8 cellular contexts compared by ENCODE assay signal in the genomic region with DNA sequence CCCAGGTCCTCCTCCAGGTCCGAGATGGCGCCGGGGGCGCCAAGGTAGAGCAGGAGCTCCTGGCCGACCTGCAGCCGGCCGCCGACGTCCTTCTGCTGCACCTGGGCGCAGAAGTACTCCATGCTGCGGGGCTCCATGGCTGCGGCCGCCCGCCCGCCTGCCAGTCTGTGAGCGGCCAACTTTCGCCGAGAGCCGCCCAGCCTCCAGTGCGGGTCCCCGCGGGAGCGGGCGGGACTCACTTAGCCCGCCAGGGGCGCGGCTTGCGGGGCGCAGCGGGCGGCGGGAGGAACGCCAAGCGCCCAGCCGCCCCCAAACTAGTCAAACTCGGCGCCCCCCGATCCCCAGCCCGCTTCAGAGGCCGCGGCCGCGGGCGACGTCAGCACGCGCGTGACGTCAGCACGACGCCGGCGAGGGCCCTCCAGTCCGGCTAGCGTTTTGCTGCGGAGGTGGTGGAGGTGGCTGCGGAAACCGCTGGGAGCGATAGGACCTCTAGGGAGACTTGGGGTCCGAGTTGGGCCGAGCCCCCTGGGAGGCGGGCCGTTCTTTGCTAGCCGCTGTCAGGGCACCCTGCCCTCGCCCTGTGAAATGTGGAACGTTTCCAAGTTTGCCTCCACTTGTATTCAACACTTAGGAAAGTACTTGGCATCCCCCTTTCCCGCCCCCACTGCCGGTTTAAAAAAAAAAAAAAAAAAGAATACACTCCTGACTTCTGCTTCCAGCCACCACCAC. TPM values are rescaled to one million over a fixed set of nuclear protein-coding genes. Genes with fewer than 3 reads are reported as not detected.
DNase-seq lines count a peak whose midpoint lies in the region; ATAC-seq and TF ChIP-seq lines count a peak whose summit lies in the region.

A gene (minus strand): TSS at position 389 of the 729 bp plus-strand sequence. CDS start 252 bp downstream, at position 137.

- H3K27ac Mint-ChIP-seq in activated naive CD8-positive, alpha-beta T cell treated with anti-CD3 and anti-CD28 coated beads, Interleukin-2, amount 10 ng/mL, durations not matched to agents 7 days and 5 days: peak within 1 kb of the TSS; percentile 90

- peak within 1 kb of the TSS; percentile 78 for H3K27ac ChIP-seq in SU-DHL-6 (ENCODE audit: low read depth, low read length)
- H3K27ac ChIP-seq in cardiac muscle cell: peak within 1 kb of the TSS; percentile 99
- H3K27ac ChIP-seq in trophoblast cell (ENCODE audit: low read depth, low read length): peak within 1 kb of the TSS; percentile 90
- H3K27ac ChIP-seq in tibial nerve: peak within 1 kb of the TSS; percentile 94 to 99 (median 96)

- no CpG with 5 or more reads among the region's 68 CpGs for WGBS in trophoblast cell (ENCODE audit: extremely low coverage, insufficient coverage, insufficient read length)
- WGBS in tibial nerve, 2 donors: 0 to 1% methylated on average over 32 to 56 of the region's 68 CpGs

- TF ChIP-seq CTCF in GM12864 (IDR thresholded peaks at IDR 0.05; ENCODE audit: low read depth, low read length, missing control alignments) (no peak), SU-DHL-6 (IDR thresholded peaks at IDR 0.05; ENCODE audit: insufficient read depth, low read length, poor library complexity, severe bottlenecking) (no peak), cardiac muscle cell (IDR thresholded peaks at IDR 0.05; ENCODE audit: low read depth, low read length) (no peak), tibial nerve (IDR thresholded peaks at IDR 0.05) (peak in 4 of 5 experiments; percentile 5 to 46 (median 28))

- peak within 1 kb of the TSS; percentile 92 for H3K9ac ChIP-seq in SU-DHL-6 (ENCODE audit: low read length)
- H3K9ac ChIP-seq in trophoblast cell (ENCODE audit: low read length): peak within 1 kb of the TSS; percentile 98

- H2BK120ac ChIP-seq in trophoblast cell (ENCODE audit: insufficient read depth, low read length, poor library complexity): peak within 1 kb of the TSS; percentile 59

- peak within 1 kb of the TSS; percentile 98 for H3K4me2 ChIP-seq in SU-DHL-6 (ENCODE audit: low read depth, low read length, poor library complexity, severe bottlenecking)
- H3K4me2 ChIP-seq in trophoblast cell (ENCODE audit: low read length): peak within 1 kb of the TSS; percentile 75

- H3K36me3 ChIP-seq in SU-DHL-6 (ENCODE audit: low read length) (no peaks in the 10 kb centered on the region), cardiac muscle cell (no peaks in the 10 kb centered on the region), trophoblast cell (ENCODE audit: control insufficient read depth in 1 of 2, insufficient read depth in 2 of 2, low read length in 2 of 2) (no peaks in the 10 kb centered on the region), tibial nerve (no peaks in the 10 kb centered on the region)

- H3K4me1 ChIP-seq in cardiac muscle cell (ENCODE audit: low read depth) (peaks cover 14% of the 10 kb centered on the region), trophoblast cell (ENCODE audit: control insufficient read depth in 1 of 2, insufficient read depth in 2 of 2, low read length in 2 of 2) (peaks cover 2% of the 10 kb centered on the region in 2 experiments), tibial nerve (peaks cover 0 to 29% (median 9%) of the 10 kb centered on the region in 4 donors)

- H3F3A ChIP-seq in SU-DHL-6 (ENCODE audit: insufficient read depth): peaks cover 7% of the 10 kb centered on the region; the same call in 1 of the 2 replicates

- no peaks in the 10 kb centered on the region for H3K9me2 ChIP-seq in SU-DHL-6 (replicated peaks; ENCODE audit: insufficient read depth, low read length)

- H3K4ac ChIP-seq in trophoblast cell (ENCODE audit: low read depth, low read length): peak within 1 kb of the TSS; percentile 83

- no peaks in the 10 kb centered on the region for H4K20me1 ChIP-seq in SU-DHL-6 (ENCODE audit: low read depth, low read length)

- peak; percentile 96 for ATAC-seq in HG02623 (IDR thresholded peaks at IDR 0.05; ENCODE audit: unreplicated experiment)
- peak; percentile 90 for ATAC-seq in activated naive CD8-positive, alpha-beta T cell treated with anti-CD3 and anti-CD28 coated beads, Interleukin-2, amount 10 ng/mL, durations not matched to agents 7 days and 5 days (ENCODE audit: low read depth)

- H3K79me1 ChIP-seq in trophoblast cell (ENCODE audit: low read length): peaks cover 9% of the 10 kb centered on the region

- H3K4me3 ChIP-seq in GM12864 (ENCODE audit: low read depth, low read length): peak within 1 kb of the TSS; percentile 98
- H3K4me3 ChIP-seq in SU-DHL-6 (ENCODE audit: insufficient read depth, low read length, poor library complexity, severe bottlenecking): peak within 1 kb of the TSS; percentile 73
- peak within 1 kb of the TSS; percentile 89 for H3K4me3 ChIP-seq in cardiac muscle cell
- H3K4me3 ChIP-seq in trophoblast cell (ENCODE audit: low read depth, low read length): peak within 1 kb of the TSS; percentile 98
- peak within 1 kb of the TSS; percentile 64 to 91 (median 84) for H3K4me3 ChIP-seq in tibial nerve

- DNase-seq in GM12864 (ENCODE audit: low read depth) (peak; percentile 60), NCI-H1092 treated with DMSO at 0.1 percent for 48 hours (lab: John Stamatoyannopoulos, UW) (peak; percentile 75), cardiac muscle cell (ENCODE audit: low read depth in 1 of 2, low spot score in 1 of 2) (peak; percentile 94), trophoblast cell (peak; percentile 79 to 89), tibial nerve (ENCODE audit: low spot score in 2 of 2) (peak; percentile 62 to 64)
- DNase-seq in activated naive CD8-positive, alpha-beta T cell treated with anti-CD3 and anti-CD28 coated beads, Interleukin-2, amount 10 ng/mL, durations not matched to agents 7 days and 5 days: peak; percentile 89

- H3K4me1 Mint-ChIP-seq in activated naive CD8-positive, alpha-beta T cell treated with anti-CD3 and anti-CD28 coated beads, Interleukin-2, amount 10 ng/mL, durations not matched to agents 7 days and 5 days: peaks cover 8% of the 10 kb centered on the region

- H2AK5ac ChIP-seq in trophoblast cell (ENCODE audit: low read length): no peak within 1 kb of the TSS

- H2BK5ac ChIP-seq in trophoblast cell (ENCODE audit: low read depth, low read length, poor library complexity): peak within 1 kb of the TSS; percentile 89

- peak within 1 kb of the TSS; percentile 92 for H4K91ac ChIP-seq in trophoblast cell (ENCODE audit: low read depth, low read length)

- peak in 1 of 2 donors; percentile 91 for TF ChIP-seq EP300 in tibial nerve (IDR thresholded peaks at IDR 0.05)

- H3K18ac ChIP-seq in trophoblast cell (ENCODE audit: low read length): peak within 1 kb of the TSS; percentile 89

- peak; percentile 52 to 83 for TF ChIP-seq POLR2A in tibial nerve (IDR thresholded peaks at IDR 0.05)

- peak within 1 kb of the TSS; percentile 71 for H3K14ac ChIP-seq in trophoblast cell (ENCODE audit: low read length)

- POLR2A ChIA-PET in activated naive CD8-positive, alpha-beta T cell treated with anti-CD3 and anti-CD28 coated beads, Interleukin-2, amount 10 ng/mL, durations not matched to agents 7 days and 5 days (lab: Charles Lee): interaction anchor here (1.2 to 1.8 kb wide), 2 partner anchors 58 to 277 kb away, joined by 3 to 7 read pairs; no protein-coding TSS in a partner anchor

- H3K36me3 Mint-ChIP-seq in activated naive CD8-positive, alpha-beta T cell treated with anti-CD3 and anti-CD28 coated beads, Interleukin-2, amount 10 ng/mL, durations not matched to agents 7 days and 5 days: peaks cover 4% of the 10 kb centered on the region

- H3K23ac ChIP-seq in trophoblast cell (ENCODE audit: low read length): no peak within 1 kb of the TSS

- peak within 1 kb of the TSS; percentile 97 for H4K8ac ChIP-seq in trophoblast cell (ENCODE audit: low read depth, low read length)

- H3K9me3 ChIP-seq in SU-DHL-6 (ENCODE audit: insufficient read depth, low read length): no peaks in the 10 kb centered on the region
- H3K9me3 ChIP-seq in cardiac muscle cell (ENCODE audit: low read depth): no peaks in the 10 kb centered on the region
- H3K9me3 ChIP-seq in trophoblast cell (ENCODE audit: insufficient read depth, low read depth, low read length): no peaks in the 10 kb centered on the region
- H3K9me3 ChIP-seq in tibial nerve: no peaks in the 10 kb centered on the region

- no peaks in the 10 kb centered on the region for H3K27me3 Mint-ChIP-seq in activated naive CD8-positive, alpha-beta T cell treated with anti-CD3 and anti-CD28 coated beads, Interleukin-2, amount 10 ng/mL, durations not matched to agents 7 days and 5 days

- peak within 1 kb of the TSS; percentile 89 for H2AFZ ChIP-seq in SU-DHL-6 (ENCODE audit: low read depth, low read length, severe bottlenecking)
- H2AFZ ChIP-seq in trophoblast cell (ENCODE audit: insufficient read depth, low read length, poor library complexity): peak within 1 kb of the TSS; percentile 85

- no peaks in the 10 kb centered on the region for H3K27me3 ChIP-seq in SU-DHL-6 (ENCODE audit: low read length)
- H3K27me3 ChIP-seq in cardiac muscle cell: no peaks in the 10 kb centered on the region
- no peaks in the 10 kb centered on the region for H3K27me3 ChIP-seq in trophoblast cell (ENCODE audit: insufficient read depth, low read length)
- H3K27me3 ChIP-seq in tibial nerve: no peaks in the 10 kb centered on the region

- no peak within 1 kb of the TSS for H2BK12ac ChIP-seq in trophoblast cell (ENCODE audit: low read length)

- peak within 1 kb of the TSS; percentile 91 for H4K12ac ChIP-seq in trophoblast cell (ENCODE audit: low read depth, low read length)

- peaks cover 50% of the 10 kb centered on the region for H3K79me2 ChIP-seq in SU-DHL-6 (ENCODE audit: insufficient read depth, low read length)
- peaks cover 5% of the 10 kb centered on the region for H3K79me2 ChIP-seq in trophoblast cell (ENCODE audit: control insufficient read depth, insufficient read depth, low read length, poor library complexity)

- no peaks in the 10 kb centered on the region for H3K9me3 Mint-ChIP-seq in activated naive CD8-positive, alpha-beta T cell treated with anti-CD3 and anti-CD28 coated beads, Interleukin-2, amount 10 ng/mL, durations not matched to agents 7 days and 5 days

- H3K4me3 Mint-ChIP-seq in activated naive CD8-positive, alpha-beta T cell treated with anti-CD3 and anti-CD28 coated beads, Interleukin-2, amount 10 ng/mL, durations not matched to agents 7 days and 5 days: peak within 1 kb of the TSS; percentile 88

RNA-seq across cellular contexts. Expression of the gene that starts here (rescaled TPM):
- 10 to 100 TPM; 47.6 to 49.4 TPM for total RNA-seq in activated naive CD8-positive, alpha-beta T cell treated with anti-CD3 and anti-CD28 coated beads, Interleukin-2, amount 10 ng/mL, durations not matched to agents 7 days and 5 days
- total RNA-seq in cardiac muscle cell (61.0 and 112 TPM in 2 replicates), tibial nerve (100 to 1,000 TPM in 3 of 4 donors, 10 to 100 TPM in 1; 95.1 to 161 (median 106) TPM)
- polyA plus RNA-seq in cardiac muscle cell: 38.7 and 65.6 TPM in 2 replicates
- 15.7 and 16.4 TPM in 2 replicates for polyA plus RNA-seq in trophoblast cell (2013)

Comparison
In these comparisons a context has a peak if more than half of its experiments do, and no peak if none do; other contexts are left out.
1. Peak in every context shown above with its lines: DNase-seq, ATAC-seq, H3K4me3 ChIP-seq and H3K27ac ChIP-seq.
2. CTCF ChIP-seq: peak in tibial nerve (4 of 5); none in GM12864 (single experiment), SU-DHL-6 (single experiment) and cardiac muscle cell (single experiment).